14 cellular contexts compared by ENCODE assay signal in the genomic region with DNA sequence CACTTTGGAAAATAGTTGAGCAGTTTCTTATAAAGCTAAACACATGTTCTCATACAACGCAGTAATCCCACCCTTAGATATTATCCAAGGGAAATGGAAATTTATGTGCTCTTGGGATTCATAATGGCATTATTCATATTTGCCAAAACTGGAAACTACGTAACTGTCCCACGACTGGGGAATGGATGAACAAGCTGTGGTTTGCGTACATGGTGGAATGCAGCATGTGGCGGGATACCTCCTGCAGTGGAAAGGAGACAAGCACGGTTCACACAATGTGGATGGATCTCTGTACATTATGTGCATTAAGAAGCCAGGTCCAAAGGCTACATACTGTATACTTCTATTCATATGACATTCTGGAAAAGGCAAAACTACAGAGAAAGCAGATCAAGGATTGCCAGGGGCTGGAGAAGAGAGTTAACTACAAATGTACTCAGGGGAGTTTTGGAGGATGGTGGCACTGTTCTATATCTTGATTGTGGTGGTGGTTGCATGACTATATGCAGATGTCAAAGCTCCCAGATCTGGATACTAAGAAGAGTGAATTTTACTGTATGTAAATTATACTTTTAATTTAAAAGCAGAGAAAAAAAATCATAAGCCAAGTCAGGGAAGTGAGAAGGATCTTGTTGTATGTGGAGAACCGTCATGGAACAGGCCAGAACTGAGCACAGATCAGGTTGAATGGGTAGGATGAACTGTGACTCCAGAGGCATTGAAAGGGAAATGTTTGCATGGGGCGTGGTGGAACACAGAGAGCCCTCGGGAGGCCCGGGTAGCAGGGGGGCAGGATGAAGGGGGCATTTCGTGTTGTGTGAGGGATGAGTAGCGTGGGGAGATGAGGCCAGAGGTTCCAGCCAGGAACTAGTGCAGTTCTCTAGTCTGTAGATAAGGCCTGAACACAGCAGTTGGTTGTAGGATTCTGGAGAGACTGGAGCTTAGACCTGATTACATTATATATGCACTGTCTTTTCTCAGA.
DNase-seq lines count a peak whose midpoint lies in the region; ATAC-seq and TF ChIP-seq lines count a peak whose summit lies in the region.
"Had no signal": no experiment of that assay in that cellular context is flagged by ENCODE, and none has a peak within 500 bp of the region (broad histone marks: within the 10 kb centered on the region; RNA-seq: fewer than 3 reads in every experiment).

No MANE protein-coding gene starts in this region.

- no peak for DNase-seq in DND-41
- peak; percentile 23 for DNase-seq in NCI-H774 (lab: John Stamatoyannopoulos, UW)
- DNase-seq in endodermal cell: peak; percentile 31
- DNase-seq in psoas muscle: no peak
- no peak for DNase-seq in SKM-1 treated with dmso at 0.1 percent for 144 hours (lab: John Stamatoyannopoulos, UW; ENCODE audit: unreplicated experiment)
- DNase-seq: DMS 273 treated with DMSO at 0.1 percent for 48 hours, NCI-H1930, nephron progenitor cell, T-cell, upper lobe of left lung had no signal

- WGBS in endodermal cell (ENCODE audit: insufficient coverage in 1 of 2, insufficient read length in 1 of 2), 2 experiments: 59 to 83% methylated on average over 8 to 12 of the region's 12 CpGs
- 56 to 77% (median 67%) methylated on average over 12 of the region's 12 CpGs for whole genome bisulfite sequencing in psoas muscle, 3 donors

- H3K4me2 ChIP-seq in DND-41 (ENCODE audit: insufficient read depth, low read length): no peak overlapping the region

- no peak overlapping the region for H2AFZ ChIP-seq in DND-41 (ENCODE audit: low read depth, low read length)

- H4K20me1 ChIP-seq in DND-41 (ENCODE audit: insufficient read depth, low read length): peaks cover 100% of the 10 kb centered on the region

- no peak for TF ChIP-seq CTCF in DND-41 (IDR thresholded peaks at IDR 0.05; ENCODE audit: borderline replicate concordance, extremely low read depth, low read length, poor library complexity, severe bottlenecking)
- TF ChIP-seq CTCF in endodermal cell (conservative IDR thresholded peaks at IDR 0.05): no peak
- no peak for TF ChIP-seq CTCF in psoas muscle (IDR thresholded peaks at IDR 0.05)

- intact Hi-C loops in psoas muscle (cut with DNase I): loop anchor here (1.0 to 5.0 kb wide), 2 partner anchors 17 to 45 kb away; no protein-coding TSS in a partner anchor

- H3K4me1 ChIP-seq in DND-41 (ENCODE audit: insufficient read depth, low read length) (peaks cover 56% of the 10 kb centered on the region), endodermal cell (ENCODE audit: control insufficient read depth, insufficient read depth, low read length) (no peaks in the 10 kb centered on the region), psoas muscle (peaks cover 90% of the 10 kb centered on the region)

- H3K27ac ChIP-seq in DND-41 (ENCODE audit: low read length) (peak overlapping the region; percentile 46), endodermal cell (ENCODE audit: low read depth, low read length) (peak overlapping the region; percentile 88), psoas muscle (peak overlapping the region; percentile 79)
- H3K27ac ChIP-seq: upper lobe of left lung had no signal

- no peaks in the 10 kb centered on the region for H3K9me3 Mint-ChIP-seq in endodermal cell
- H3K9me3 Mint-ChIP-seq: T-cell had no signal

- peaks cover 6% of the 10 kb centered on the region for H3K36me3 Mint-ChIP-seq in endodermal cell (ENCODE audit: low read depth)

- H3K79me2 ChIP-seq in DND-41 (ENCODE audit: insufficient read depth, low read length): peaks cover 100% of the 10 kb centered on the region

- H3K4me1 Mint-ChIP-seq in endodermal cell: peaks cover 31% of the 10 kb centered on the region

- no peak for ATAC-seq in DND-41 (ENCODE audit: insufficient read depth, low read depth)
- ATAC-seq in psoas muscle: peak in 2 of 4 donors; percentile 33 to 38
- no peak for ATAC-seq in GM21447 (IDR thresholded peaks at IDR 0.05; ENCODE audit: unreplicated experiment)
- ATAC-seq in HG03095 (IDR thresholded peaks at IDR 0.05; ENCODE audit: unreplicated experiment): no peak
- no peak for ATAC-seq in HG03378 (IDR thresholded peaks at IDR 0.05; ENCODE audit: unreplicated experiment)
- ATAC-seq: HCT116, T-cell had no signal

- no peaks in the 10 kb centered on the region for H3K27me3 Mint-ChIP-seq in endodermal cell (ENCODE audit: insufficient read depth)
- H3K27me3 Mint-ChIP-seq: T-cell had no signal

- H3K4me3 Mint-ChIP-seq in endodermal cell: no peak overlapping the region
- H3K4me3 Mint-ChIP-seq: nephron progenitor cell, T-cell had no signal

- H3K36me3 ChIP-seq in DND-41 (ENCODE audit: insufficient read depth, low read length) (peaks cover 64% of the 10 kb centered on the region), endodermal cell (ENCODE audit: control insufficient read depth, insufficient read depth, low read length) (no peaks in the 10 kb centered on the region), psoas muscle (ENCODE audit: insufficient read depth in 1 of 2, low read depth in 1 of 2) (no peaks in the 10 kb centered on the region)
- H3K36me3 ChIP-seq: upper lobe of left lung had no signal

- H3K27me3 ChIP-seq in DND-41 (ENCODE audit: insufficient read depth, low read length, poor library complexity): no peaks in the 10 kb centered on the region
- H3K27me3 ChIP-seq in endodermal cell (ENCODE audit: control insufficient read depth, insufficient read depth, low read length, poor library complexity, severe bottlenecking): no peaks in the 10 kb centered on the region
- no peaks in the 10 kb centered on the region for H3K27me3 ChIP-seq in psoas muscle (ENCODE audit: insufficient read depth in 3 of 3, low read length in 2 of 3)
- H3K27me3 ChIP-seq: upper lobe of left lung had no signal

- no peak overlapping the region for H3K27ac Mint-ChIP-seq in endodermal cell
- H3K27ac Mint-ChIP-seq: nephron progenitor cell, T-cell had no signal

- H3K4me3 ChIP-seq in DND-41 (ENCODE audit: low read depth in 1 of 2, low read length in 2 of 2): no peak overlapping the region
- no peak overlapping the region for H3K4me3 ChIP-seq in endodermal cell (ENCODE audit: low read length)
- H3K4me3 ChIP-seq in psoas muscle: no peak overlapping the region
- H3K4me3 ChIP-seq: upper lobe of left lung had no signal

- H3K9ac ChIP-seq in DND-41 (ENCODE audit: low read depth, low read length) (no peak overlapping the region), endodermal cell (ENCODE audit: extremely low read depth, low read length, poor library complexity, severe bottlenecking) (no peak overlapping the region)

- H3K9me3 ChIP-seq in DND-41 (ENCODE audit: insufficient read depth, low read length, severe bottlenecking): no peaks in the 10 kb centered on the region
- no peaks in the 10 kb centered on the region for H3K9me3 ChIP-seq in endodermal cell (ENCODE audit: control insufficient read depth, low read length)
- no peaks in the 10 kb centered on the region for H3K9me3 ChIP-seq in psoas muscle
- H3K9me3 ChIP-seq: upper lobe of left lung had no signal

Comparison
In these comparisons a context has a peak if more than half of its experiments do, and no peak if none do; other contexts are left out.
1. DNase-seq: peak in NCI-H774 (single experiment) and endodermal cell (single experiment); none in DND-41 (single experiment), psoas muscle (0 of 2) and SKM-1 treated with dmso at 0.1 percent for 144 hours (single experiment).
2. Peak in every context shown above with its lines, with median percentiles within 50 percentile points of each other: H3K27ac ChIP-seq.